ENCODE assay signal across 10 cellular contexts in genomic region chr3:149468504-149469212, GRCh38.
DNase-seq lines count a peak whose midpoint lies in the region; ATAC-seq and TF ChIP-seq lines count a peak whose summit lies in the region.
"Had no signal": no experiment of that assay in that cellular context is flagged by ENCODE, and none has a peak within 500 bp of the region (broad histone marks: within the 10 kb centered on the region; RNA-seq: fewer than 3 reads in every experiment).

No MANE protein-coding gene starts in this region.

- DNase-seq in fibroblast of mammary gland (ENCODE audit: low read depth) (peak; percentile 57), cerebellar cortex (ENCODE audit: low spot score) (no peak), RPMI8226 (no peak), NCI-H524 (lab: John Stamatoyannopoulos, UW) (no peak), anterior cingulate cortex (lab: John Stamatoyannopoulos, UW) (no peak)
- DNase-seq: stimulated activated naive CD4-positive, alpha-beta T cell treated with Interleukin-2 at 50 U/mL for 16 hours had no signal

- no peak for TF ChIP-seq CTCF in fibroblast of mammary gland (conservative IDR thresholded peaks at IDR 0.05; ENCODE audit: control insufficient read depth, insufficient read depth, low read depth, low read length)

- peak; percentile 92 for ATAC-seq in GM18517 (IDR thresholded peaks at IDR 0.05; ENCODE audit: unreplicated experiment)
- peak; percentile 98 for ATAC-seq in GM21529 (IDR thresholded peaks at IDR 0.05; ENCODE audit: unreplicated experiment)
- ATAC-seq in HG03175 (IDR thresholded peaks at IDR 0.05; ENCODE audit: unreplicated experiment): peak; percentile 67

- no peak overlapping the region for H3K4me3 ChIP-seq in fibroblast of mammary gland (ENCODE audit: control insufficient read depth, low read depth, low read length)
- H3K4me3 ChIP-seq: right atrium auricular region had no signal
